In genomic region chr11:67066333-67066709, GRCh38 we compare ENCODE assay signal across 29 cellular contexts. TPM values are rescaled to one million over a fixed set of nuclear protein-coding genes. Genes with fewer than 3 reads are reported as not detected.
"Had no signal": no experiment of that assay in that cellular context is flagged by ENCODE, and none has a peak within 500 bp of the region (broad histone marks: within the 10 kb centered on the region; RNA-seq: fewer than 3 reads in every experiment).

No MANE protein-coding gene starts in this region.

- H3K4me1 ChIP-seq: colonic mucosa, uterus had no signal

- H3K27ac Mint-ChIP-seq: activated CD4-positive, alpha-beta T cell treated with anti-CD3 and anti-CD28 coated beads for 36 hours; activated naive CD8-positive, alpha-beta T cell; immature natural killer cell; natural killer cell; stimulated activated memory B cell treated with anti-CD40 and anti-IgM and Interleukin-4, amounts not matched to agents 10 μg/mL and 1 μg/mL and 100 μg/mL, for 72 hours; stimulated activated naive CD8-positive, alpha-beta T cell treated with anti-CD3 and anti-CD28 coated beads, Interleukin-15, amount 100 ng/mL, for 72 hours; T-helper 2 cell treated with Interferon-gamma antibody and Interleukin-4, amounts not matched to agents 5 μg/mL and 100 μg/mL, for 36 hours; type B pancreatic cell had no signal

- H3K36me3 ChIP-seq: colonic mucosa, sigmoid colon, uterus had no signal

- H3K4me3 ChIP-seq: colonic mucosa, gastroesophageal sphincter, lung, sigmoid colon, uterus had no signal

- DNase-seq: activated CD4-positive, alpha-beta T cell treated with anti-CD3 and anti-CD28 coated beads for 36 hours; activated CD4-positive, alpha-beta T cell treated with anti-CD3 and anti-CD28 coated beads, Interleukin-2, amount 50 U/mL, for 4 hours; activated CD4-positive, CD25-positive, alpha-beta regulatory T cell; activated effector memory CD4-positive, alpha-beta T cell treated with Interleukin-2 at 50 U/mL for 16 hours; activated naive CD4-positive, alpha-beta T cell treated with Interleukin-2 at 50 U/mL for 16 hours; anterior cingulate cortex; cerebellar nuclear complex; colonic mucosa; effector CD8-positive, alpha-beta T cell; erythroblast; hypothalamus; immature natural killer cell; kidney; mesendoderm; natural killer cell; sigmoid colon; small intestine; stimulated activated CD4-positive, alpha-beta T cell treated with anti-CD3 and anti-CD28 coated beads, Interleukin-4, amount 100 ng/mL, for 24 hours; stimulated activated naive CD8-positive, alpha-beta T cell treated with anti-CD3 and anti-CD28 coated beads, Interleukin-15, amount 100 ng/mL, for 72 hours; substantia nigra; T-helper 1 cell; uterus had no signal

- H3K4me1 Mint-ChIP-seq: activated CD4-positive, alpha-beta T cell treated with anti-CD3 and anti-CD28 coated beads for 36 hours; immature natural killer cell; natural killer cell; stimulated activated memory B cell treated with anti-CD40 and anti-IgM and Interleukin-4, amounts not matched to agents 10 μg/mL and 1 μg/mL and 100 μg/mL, for 72 hours had no signal

- H3K9me3 Mint-ChIP-seq: immature natural killer cell; natural killer cell; stimulated activated memory B cell treated with anti-CD40 and anti-IgM and Interleukin-4, amounts not matched to agents 10 μg/mL and 1 μg/mL and 100 μg/mL, for 72 hours; stimulated activated naive CD8-positive, alpha-beta T cell treated with anti-CD3 and anti-CD28 coated beads, Interleukin-15, amount 100 ng/mL, for 72 hours; T-helper 2 cell treated with Interferon-gamma antibody and Interleukin-4, amounts not matched to agents 5 μg/mL and 100 μg/mL, for 36 hours; type B pancreatic cell had no signal

- ATAC-seq: activated CD4-positive, alpha-beta T cell treated with anti-CD3 and anti-CD28 coated beads for 36 hours; gastroesophageal sphincter; natural killer cell; stimulated activated memory B cell treated with anti-CD40 and anti-IgM and Interleukin-4, amounts not matched to agents 10 μg/mL and 1 μg/mL and 100 μg/mL, for 72 hours had no signal

- H3K27me3 Mint-ChIP-seq: activated CD4-positive, alpha-beta T cell treated with anti-CD3 and anti-CD28 coated beads for 36 hours; activated naive CD8-positive, alpha-beta T cell; type B pancreatic cell had no signal

- H3K9me3 ChIP-seq: colonic mucosa, gastroesophageal sphincter, sigmoid colon, uterus had no signal

- H3K4me3 Mint-ChIP-seq: activated CD4-positive, alpha-beta T cell treated with anti-CD3 and anti-CD28 coated beads for 36 hours; activated naive CD8-positive, alpha-beta T cell; immature natural killer cell; natural killer cell; stimulated activated memory B cell treated with anti-CD40 and anti-IgM and Interleukin-4, amounts not matched to agents 10 μg/mL and 1 μg/mL and 100 μg/mL, for 72 hours; stimulated activated naive CD8-positive, alpha-beta T cell treated with anti-CD3 and anti-CD28 coated beads, Interleukin-15, amount 100 ng/mL, for 72 hours; T-helper 2 cell treated with Interferon-gamma antibody and Interleukin-4, amounts not matched to agents 5 μg/mL and 100 μg/mL, for 36 hours; type B pancreatic cell had no signal

- FAIRE-seq: kidney, small intestine had no signal

- H3K36me3 Mint-ChIP-seq: activated naive CD8-positive, alpha-beta T cell; immature natural killer cell; natural killer cell; stimulated activated memory B cell treated with anti-CD40 and anti-IgM and Interleukin-4, amounts not matched to agents 10 μg/mL and 1 μg/mL and 100 μg/mL, for 72 hours; type B pancreatic cell had no signal

- H3K27ac ChIP-seq: colonic mucosa, gastroesophageal sphincter, sigmoid colon, uterus had no signal

- H3K27me3 ChIP-seq: colonic mucosa, gastroesophageal sphincter, sigmoid colon, uterus had no signal

RNA-seq across cellular contexts. Expression of gene RHOD, which starts 9.7 kb away (rescaled TPM):
- total RNA-seq: natural killer cell had no signal
- polyA plus RNA-seq: immature natural killer cell had no signal

RNA-seq across cellular contexts. Expression of gene SYT12, which starts 43.4 kb away (rescaled TPM):
- total RNA-seq: natural killer cell, sigmoid colon had no signal
- polyA plus RNA-seq: fibroblast of lung, immature natural killer cell had no signal
